7 cellular contexts compared by ENCODE assay signal in the genomic region with DNA sequence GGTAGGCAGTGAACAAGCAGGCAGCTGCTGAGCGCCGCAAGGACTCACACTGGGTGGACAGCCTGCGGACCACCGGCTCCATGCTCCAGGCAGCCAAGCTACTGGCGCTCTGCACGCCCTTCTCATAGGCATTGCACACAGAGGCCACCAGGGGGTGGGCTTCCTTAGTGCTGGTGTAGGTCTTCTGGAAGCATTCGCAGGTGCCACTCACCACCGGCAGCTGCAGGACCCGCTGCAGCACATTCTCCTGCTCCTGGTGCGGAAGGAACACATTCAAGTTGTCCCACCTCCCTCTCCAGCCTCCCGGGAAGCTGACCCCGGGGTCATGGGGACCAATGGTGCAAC. TPM values are rescaled to one million over a fixed set of nuclear protein-coding genes. Genes with fewer than 3 reads are reported as not detected.
DNase-seq lines count a peak whose midpoint lies in the region; ATAC-seq and TF ChIP-seq lines count a peak whose summit lies in the region.

No MANE protein-coding gene starts in this region.

- no peaks in the 10 kb centered on the region for H3K27me3 Mint-ChIP-seq in activated naive CD8-positive, alpha-beta T cell treated with anti-CD3 and anti-CD28 coated beads, Interleukin-2, amount 50 U/mL, for 24 hours

- no peak overlapping the region for H2AK5ac ChIP-seq in mesenchymal stem cell (ENCODE audit: low read length, severe bottlenecking)

- no peak overlapping the region for H2BK15ac ChIP-seq in mesenchymal stem cell (ENCODE audit: low read depth, poor library complexity, severe bottlenecking)

- no peak overlapping the region for H2AFZ ChIP-seq in mesenchymal stem cell (ENCODE audit: low read depth, low read length)

- H3K4ac ChIP-seq in mesenchymal stem cell (ENCODE audit: low read depth in 1 of 2, low read length in 2 of 2): no peak overlapping the region

- no peaks in the 10 kb centered on the region for H3K79me1 ChIP-seq in mesenchymal stem cell (replicated peaks; ENCODE audit: low read length, poor library complexity, severe bottlenecking)

- H3K4me3 ChIP-seq in HFF-Myc (replicated peaks; ENCODE audit: low read depth, low read length) (no peak overlapping the region), mesenchymal stem cell (ENCODE audit: insufficient read depth in 1 of 2, low read depth in 1 of 2, low read length in 2 of 2) (no peak overlapping the region)

- no peak overlapping the region for H3K23ac ChIP-seq in mesenchymal stem cell (ENCODE audit: low read length in 2 of 2)

- H3K4me3 Mint-ChIP-seq in activated naive CD8-positive, alpha-beta T cell treated with anti-CD3 and anti-CD28 coated beads, Interleukin-2, amount 50 U/mL, for 24 hours: no peak overlapping the region

- TF ChIP-seq CTCF in HFF-Myc (IDR thresholded peaks at IDR 0.05; ENCODE audit: low read depth, low read length, missing control alignments): peak; percentile 59

- H4K91ac ChIP-seq in mesenchymal stem cell (ENCODE audit: low read length): no peak overlapping the region

- H3K9me3 Mint-ChIP-seq in activated naive CD8-positive, alpha-beta T cell treated with anti-CD3 and anti-CD28 coated beads, Interleukin-2, amount 50 U/mL, for 24 hours: no peaks in the 10 kb centered on the region

- no peaks in the 10 kb centered on the region for H3K9me3 ChIP-seq in mesenchymal stem cell (ENCODE audit: control insufficient read depth, low read length)

- H3K9ac ChIP-seq in mesenchymal stem cell (ENCODE audit: low read length): no peak overlapping the region

- H4K8ac ChIP-seq in mesenchymal stem cell (ENCODE audit: low read length): no peak overlapping the region

- H3K4me1 Mint-ChIP-seq in activated naive CD8-positive, alpha-beta T cell treated with anti-CD3 and anti-CD28 coated beads, Interleukin-2, amount 50 U/mL, for 24 hours: peaks cover 3% of the 10 kb centered on the region

- no peaks in the 10 kb centered on the region for H3K36me3 ChIP-seq in mesenchymal stem cell (ENCODE audit: control insufficient read depth in 1 of 2, insufficient read depth in 2 of 2, low read depth in 1 of 2, low read length in 2 of 2)

- no peaks in the 10 kb centered on the region for H3K27me3 ChIP-seq in mesenchymal stem cell (ENCODE audit: control insufficient read depth in 1 of 2, insufficient read depth in 1 of 2, low read length in 2 of 2)

- no peaks in the 10 kb centered on the region for H3K36me3 Mint-ChIP-seq in activated naive CD8-positive, alpha-beta T cell treated with anti-CD3 and anti-CD28 coated beads, Interleukin-2, amount 50 U/mL, for 24 hours (ENCODE audit: low read depth)

- WGBS in mesenchymal stem cell: 31% methylated on average over 12 of the region's 12 CpGs

- no peak overlapping the region for H3K27ac Mint-ChIP-seq in activated naive CD8-positive, alpha-beta T cell treated with anti-CD3 and anti-CD28 coated beads, Interleukin-2, amount 50 U/mL, for 24 hours

- ATAC-seq in activated naive CD8-positive, alpha-beta T cell treated with anti-CD3 and anti-CD28 coated beads, Interleukin-2, amount 50 U/mL, for 24 hours: no peak
- ATAC-seq in GM21526 (IDR thresholded peaks at IDR 0.05; ENCODE audit: low FRiP score, unreplicated experiment) (no peak), GM18498 (IDR thresholded peaks at IDR 0.05; ENCODE audit: unreplicated experiment) (no peak)

- H2BK12ac ChIP-seq in mesenchymal stem cell (ENCODE audit: low read length in 2 of 2): no peak overlapping the region

- no peak overlapping the region for H2BK120ac ChIP-seq in mesenchymal stem cell (ENCODE audit: low read depth, low read length)

- H3K4me1 ChIP-seq in mesenchymal stem cell (ENCODE audit: control insufficient read depth, insufficient read depth, low read depth, low read length): no peaks in the 10 kb centered on the region

- H2BK5ac ChIP-seq in mesenchymal stem cell (ENCODE audit: low read depth, low read length, poor library complexity, severe bottlenecking): no peak overlapping the region

- no peak overlapping the region for H3K18ac ChIP-seq in mesenchymal stem cell (ENCODE audit: low read depth in 1 of 2, low read length in 2 of 2)

- H3K27ac ChIP-seq in mesenchymal stem cell (ENCODE audit: low read length, poor library complexity, severe bottlenecking): no peak overlapping the region

- DNase-seq in EH (ENCODE audit: low read depth) (peak; percentile 18), HFF-Myc (ENCODE audit: extremely low read depth, low read depth) (no peak), mesenchymal stem cell (peak; percentile 42), middle frontal gyrus (ENCODE audit: extremely low spot score, low spot score) (no peak)
- peak; percentile 34 for DNase-seq in activated naive CD8-positive, alpha-beta T cell treated with anti-CD3 and anti-CD28 coated beads, Interleukin-2, amount 50 U/mL, for 24 hours

- H3K14ac ChIP-seq in mesenchymal stem cell (ENCODE audit: low read length in 2 of 2): peak overlapping the region in 1 of 2 experiments; percentile 45

- no peak overlapping the region for H3K4me2 ChIP-seq in mesenchymal stem cell (ENCODE audit: low read length, poor library complexity, severe bottlenecking)

RNA-seq across cellular contexts. Expression of gene PLIN1, which starts 6.0 kb away (rescaled TPM):
- 0.14 TPM for polyA plus RNA-seq in mesenchymal stem cell (2013, experiment 1 of 2)
- 0.03 TPM for polyA plus RNA-seq in mesenchymal stem cell (2013, experiment 2 of 2)

RNA-seq across cellular contexts. Expression of gene PEX11A, which starts 17.4 kb away (rescaled TPM):
- 3.7 TPM for polyA plus RNA-seq in mesenchymal stem cell (2013, experiment 1 of 2)
- polyA plus RNA-seq in mesenchymal stem cell (2013, experiment 2 of 2): 3.5 TPM

RNA-seq across cellular contexts. Expression of gene WDR93, which starts 17.5 kb away (rescaled TPM):
- polyA plus RNA-seq in mesenchymal stem cell (2013, experiment 1 of 2): 0.07 TPM
- 0.04 TPM for polyA plus RNA-seq in mesenchymal stem cell (2013, experiment 2 of 2)

RNA-seq across cellular contexts. Expression of gene KIF7, which starts 17.9 kb away (rescaled TPM):
- polyA plus RNA-seq in mesenchymal stem cell (2013, experiment 1 of 2): 4.7 TPM
- polyA plus RNA-seq in mesenchymal stem cell (2013, experiment 2 of 2): 4.5 TPM

Comparison
In these comparisons a context has a peak if more than half of its experiments do, and no peak if none do; other contexts are left out.
1. DNase-seq: peak in EH (single experiment), activated naive CD8-positive, alpha-beta T cell treated with anti-CD3 and anti-CD28 coated beads, Interleukin-2, amount 50 U/mL, for 24 hours (single experiment) and mesenchymal stem cell (single experiment); none in HFF-Myc (single experiment) and middle frontal gyrus (single experiment).